1 cellular context compared by ENCODE assay signal in genomic region chr17:49515196-49515770, GRCh38.
TF ChIP-seq lines count a peak whose summit lies in the region.

No MANE protein-coding gene starts in this region.

TF ChIP-seq in SK-N-SH, 30 proteins besides CTCF, POLR2A, EP300 and RAD21 (continued from another document):
- TF ChIP-seq TCF12 (IDR thresholded peaks at IDR 0.05) (peak; percentile 94), EZH2phosphoT487 (IDR thresholded peaks at IDR 0.05; ENCODE audit: borderline replicate concordance, low read depth) (no peak), CHD2 (IDR thresholded peaks at IDR 0.05; ENCODE audit: low read length, partially characterized antibody) (peak; percentile 94), USF1 (IDR thresholded peaks at IDR 0.05; ENCODE audit: borderline replicate concordance, low read depth) (peak; percentile 79; the same call in 1 of the 2 replicates), USF2 (IDR thresholded peaks at IDR 0.05; ENCODE audit: borderline replicate concordance, low read depth, low read length) (peak; percentile 70), GATA2 (CRISPR knock-in tag; IDR thresholded peaks at IDR 0.05) (peak; percentile 61; the same call in 1 of the 2 replicates), RXRA (IDR thresholded peaks at IDR 0.05; ENCODE audit: borderline replicate concordance, low read depth) (no peak; the same call in 1 of the 2 replicates), GABPA (IDR thresholded peaks at IDR 0.05; ENCODE audit: low read depth) (no peak; the same call in 1 of the 2 replicates), PBX3 (IDR thresholded peaks at IDR 0.05) (peak; percentile 15; the same call in 1 of the 2 replicates), SIN3A (IDR thresholded peaks at IDR 0.05; ENCODE audit: borderline replicate concordance, low read depth, low read length) (peak; percentile 66; the same call in 1 of the 2 replicates)
